Comparison of ENCODE assay signal across 8 cellular contexts in the genomic region with DNA sequence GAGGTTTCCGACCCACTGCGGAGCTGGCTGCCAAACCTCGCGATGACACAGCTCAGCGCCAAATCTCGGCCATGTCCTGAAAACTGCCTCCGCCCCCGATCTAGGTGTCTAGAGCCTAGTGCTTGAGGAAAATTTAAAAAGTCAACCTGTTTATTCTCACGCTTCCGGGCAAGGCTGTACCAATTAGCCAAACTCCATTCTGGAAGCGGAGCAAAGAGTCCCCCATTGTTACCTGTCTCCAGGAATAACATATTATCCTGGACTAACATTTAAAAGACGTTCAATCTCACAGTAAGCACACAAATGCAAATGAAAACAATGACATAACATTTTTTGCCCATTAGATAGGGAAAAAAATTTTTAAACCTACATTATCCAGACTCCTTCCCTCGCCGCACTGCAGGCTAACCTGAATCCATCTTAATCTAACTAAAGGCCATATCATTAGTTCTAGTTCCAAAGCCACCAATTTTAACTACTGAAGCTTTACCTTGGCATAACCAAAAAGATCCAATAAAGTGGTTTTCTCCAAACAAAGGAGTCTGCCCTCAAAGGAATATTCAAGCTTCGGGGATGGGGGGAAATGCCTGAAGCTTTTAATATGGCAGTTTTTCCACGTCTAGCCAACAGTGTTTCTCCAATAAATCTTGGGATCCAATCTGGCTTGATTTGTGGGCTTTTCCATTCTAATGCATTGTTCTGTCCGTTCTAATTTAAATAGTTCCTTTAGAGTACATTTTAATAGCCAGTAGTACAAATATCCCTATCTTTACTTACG. TPM values are rescaled to one million over a fixed set of nuclear protein-coding genes. Genes with fewer than 3 reads are reported as not detected.
DNase-seq lines count a peak whose midpoint lies in the region; ATAC-seq, FAIRE-seq and TF ChIP-seq lines count a peak whose summit lies in the region.

No MANE protein-coding gene starts in this region.

- H2BK12ac ChIP-seq in H1 (ENCODE audit: low read depth, low read length) = no peak overlapping the region

- TF ChIP-seq CTCF in 22Rv1 (IDR thresholded peaks at IDR 0.05) (no peak), OCI-LY3 (IDR thresholded peaks at IDR 0.05; ENCODE audit: low read depth, low read length) (no peak), H1 (IDR thresholded peaks at IDR 0.05; ENCODE audit: control extremely low read depth in 1 of 3, insufficient read depth in 1 of 3, low read depth in 1 of 3, low read length in 3 of 3) (no peak), osteoblast (IDR thresholded peaks at IDR 0.05; ENCODE audit: extremely low read depth, low read depth, low read length) (no peak)

- no peak overlapping the region for H4K8ac ChIP-seq in H1 (ENCODE audit: extremely low read depth, insufficient read depth, low read length)

- TF ChIP-seq EP300 in H1 (IDR thresholded peaks at IDR 0.05; ENCODE audit: borderline replicate concordance in 1 of 2, low read depth in 2 of 2, low read length in 2 of 2) = no peak

- no peak for TF ChIP-seq RAD21 in H1 (IDR thresholded peaks at IDR 0.05 in 1 of 2, conservative IDR thresholded peaks at IDR 0.05 in 1 of 2; ENCODE audit: low read depth in 2 of 2, low read length in 2 of 2)

- peak overlapping the region; percentile 88 for H3K4me3 ChIP-seq in OCI-LY3 (ENCODE audit: low read length)
- H3K4me3 ChIP-seq in H1 (ENCODE audit: extremely low read depth in 1 of 4, insufficient read depth in 2 of 4, low read depth in 3 of 4, low read length in 4 of 4) = peak overlapping the region; percentile 20 to 98 (median 80); a peak in 7 of 8 replicates
- H3K4me3 ChIP-seq in osteoblast (ENCODE audit: insufficient read depth, low read length) = peak overlapping the region; percentile 78

- no peak overlapping the region for H3K56ac ChIP-seq in H1 (replicated peaks; ENCODE audit: insufficient read length, low read depth, low read length)

- H3K27me3 ChIP-seq in OCI-LY3 (ENCODE audit: low read depth, low read length) = no peaks in the 10 kb centered on the region
- no peaks in the 10 kb centered on the region for H3K27me3 ChIP-seq in H1 (replicated peaks in 1 of 4; ENCODE audit: control insufficient read depth in 3 of 4, extremely low read depth in 1 of 4, insufficient read depth in 3 of 4, low read length in 3 of 4)
- no peaks in the 10 kb centered on the region for H3K27me3 ChIP-seq in osteoblast (ENCODE audit: insufficient read depth, low read length)

- H2BK20ac ChIP-seq in H1 (ENCODE audit: low read length) = no peak overlapping the region

- DNase-seq in H1 (ENCODE audit: low read depth in 1 of 2, low spot score in 2 of 2) (no peak), osteoblast (ENCODE audit: insufficient read length, low spot score, missing footprints) (no peak), NCI-H2081 treated with DMSO at 0.1 percent for 48 hours (lab: John Stamatoyannopoulos, UW) (no peak), middle frontal gyrus (ENCODE audit: extremely low spot score, low spot score) (no peak)

- H3K36me3 ChIP-seq in OCI-LY3 (replicated peaks; ENCODE audit: low read depth, low read length) (peaks cover 21% of the 10 kb centered on the region), H1 (ENCODE audit: control insufficient read depth in 2 of 4, insufficient read depth in 4 of 4, low read length in 3 of 4) (peaks cover 0 to 21% (median 0%) of the 10 kb centered on the region in 4 experiments; a peak in 2 of 8 replicates), osteoblast (ENCODE audit: insufficient read depth, low read length) (peaks cover 6% of the 10 kb centered on the region)

- H3K27ac ChIP-seq in 22Rv1 (peak overlapping the region; percentile 93), OCI-LY3 (ENCODE audit: low read length) (peak overlapping the region; percentile 84), H1 (ENCODE audit: low read depth, low read length) (peak overlapping the region; percentile 79), osteoblast (ENCODE audit: low read depth, low read length) (peak overlapping the region; percentile 66)

- H3K9me3 ChIP-seq in OCI-LY3 (ENCODE audit: insufficient read depth, low read length) (no peaks in the 10 kb centered on the region), H1 (ENCODE audit: insufficient read depth in 2 of 2, low read depth in 1 of 2, low read length in 1 of 2) (no peaks in the 10 kb centered on the region), osteoblast (ENCODE audit: low read depth, low read length) (no peaks in the 10 kb centered on the region)

- peaks cover 5% of the 10 kb centered on the region; the same call in 1 of the 2 replicates for H3K23me2 ChIP-seq in H1 (ENCODE audit: low read depth, low read length)

- H2AK5ac ChIP-seq in H1 (ENCODE audit: low read depth, low read length) = no peak overlapping the region

- no peak overlapping the region for H2BK15ac ChIP-seq in H1 (ENCODE audit: low read length)

- WGBS in H1 (ENCODE audit: extremely low coverage in 1 of 2, insufficient coverage in 1 of 2, insufficient read length in 1 of 2, insufficient replicate concordance in 2 of 2, low coverage in 1 of 2, low lambda C conversion rate in 2 of 2, missing lambda C conversion rate in 1 of 2), 2 experiments = 3% methylated on average over 10 of the region's 18 CpGs; no CpG with 5 or more reads in 1 of the 2 experiments

- no peak overlapping the region for H3K4ac ChIP-seq in H1 (replicated peaks; ENCODE audit: insufficient read length, low read depth, low read length)

- no peak overlapping the region for H2BK120ac ChIP-seq in H1 (replicated peaks; ENCODE audit: low read depth, low read length)

- no peak for TF ChIP-seq POLR2A in H1 (IDR thresholded peaks at IDR 0.05; ENCODE audit: control extremely low read depth in 1 of 2, low read depth in 2 of 2, low read length in 2 of 2)

- no peak overlapping the region for H4K91ac ChIP-seq in H1 (replicated peaks; ENCODE audit: insufficient read length, low read length)

- H2BK5ac ChIP-seq in H1 (ENCODE audit: low read depth, low read length) = no peak overlapping the region

- H3K4me2 ChIP-seq in OCI-LY3 (ENCODE audit: low read length) (peak overlapping the region; percentile 89), H1 (ENCODE audit: insufficient read depth in 1 of 2, low read depth in 2 of 2, low read length in 2 of 2) (peak overlapping the region; percentile 74 to 75), osteoblast (ENCODE audit: insufficient read depth, low read length) (peak overlapping the region; percentile 84)

- POLR2A ChIA-PET in H1 (lab: Charles Lee; ENCODE audit: partially characterized antibody) = interaction anchor here (0.8 to 5.1 kb wide), 17 partner anchors 10 to 636 kb away, joined by 3 to 45 read pairs (median 4); partner anchors contain the start of gene PHF8

- no peak overlapping the region for H4K5ac ChIP-seq in H1 (ENCODE audit: insufficient read length, low read depth, low read length)

- peak; percentile 97 for FAIRE-seq in H1 (lab: Jason Lieb, UNC)

- H2AFZ ChIP-seq in OCI-LY3 (ENCODE audit: low read depth, low read length) = 0 out of 2 replicates have a peak overlapping the region, but pooled peaks have one; percentile 36
- no peak overlapping the region for H2AFZ ChIP-seq in H1 (ENCODE audit: low read length)
- H2AFZ ChIP-seq in osteoblast (ENCODE audit: low read length) = peak overlapping the region; percentile 60

- CTCF ChIA-PET in H1 (lab: Charles Lee; ENCODE audit: partially characterized antibody) = no interaction called here

- H3K4me1 ChIP-seq in OCI-LY3 (ENCODE audit: low read length) (peaks cover 8% of the 10 kb centered on the region), H1 (replicated peaks in 1 of 4; ENCODE audit: control insufficient read depth in 3 of 4, insufficient read depth in 4 of 4, low read length in 3 of 4) (peaks cover 0 to 6% (median 0%) of the 10 kb centered on the region in 4 experiments; a peak in 1 of 7 replicates), osteoblast (ENCODE audit: insufficient read depth, low read length) (peaks cover 3% of the 10 kb centered on the region)

- H3K79me1 ChIP-seq in H1 (ENCODE audit: low read depth, low read length) = no peaks in the 10 kb centered on the region

- H4K20me1 ChIP-seq in OCI-LY3 (ENCODE audit: insufficient read depth, low read length) = peaks cover 28% of the 10 kb centered on the region
- H4K20me1 ChIP-seq in H1 (replicated peaks in 1 of 2; ENCODE audit: control insufficient read depth in 1 of 2, insufficient read depth in 2 of 2, low read length in 2 of 2) = peaks cover 0 to 4% of the 10 kb centered on the region in 2 experiments
- H4K20me1 ChIP-seq in osteoblast (ENCODE audit: insufficient read depth, low read length) = no peaks in the 10 kb centered on the region

- H3K9ac ChIP-seq in OCI-LY3 (ENCODE audit: low read length) = peak overlapping the region; percentile 91
- peak overlapping the region in 3 of 4 experiments; percentile 49 to 89 (median 69); a peak in 6 of 7 replicates for H3K9ac ChIP-seq in H1 (replicated peaks in 1 of 4; ENCODE audit: extremely low read depth in 1 of 4, low read depth in 3 of 4, low read length in 3 of 4)

- H3K18ac ChIP-seq in H1 (ENCODE audit: extremely low read depth, low read length) = no peak overlapping the region; the same call in 1 of the 2 replicates

- H3K23ac ChIP-seq in H1 (ENCODE audit: insufficient read length) = no peak overlapping the region

- no peak overlapping the region for H3K14ac ChIP-seq in H1 (ENCODE audit: insufficient read length)

- H3K79me2 ChIP-seq in OCI-LY3 (ENCODE audit: low read length) (peaks cover 60% of the 10 kb centered on the region), H1 (ENCODE audit: control insufficient read depth in 1 of 2, insufficient read depth in 2 of 2, low read length in 2 of 2) (peaks cover 19 to 53% of the 10 kb centered on the region in 2 experiments), osteoblast (ENCODE audit: insufficient read depth, low read length) (peaks cover 40% of the 10 kb centered on the region)

- peak; percentile 63 for ATAC-seq in GM18867 (IDR thresholded peaks at IDR 0.05; ENCODE audit: unreplicated experiment)
- ATAC-seq in GM21529 (IDR thresholded peaks at IDR 0.05; ENCODE audit: unreplicated experiment) = no peak

TF ChIP-seq in H1, 55 proteins besides CTCF, POLR2A, EP300 and RAD21 (continues in another document):
- no peak; the same call in 1 of the 2 replicates for TF ChIP-seq TBP (IDR thresholded peaks at IDR 0.05; ENCODE audit: low read depth, low read length)

RNA-seq across cellular contexts. Expression of gene HUWE1, which starts 1.9 kb away (rescaled TPM):
- total RNA-seq in H1 (2021; fragmentation: NEBNext Ultra II Directional; extraction: Animal tissue kit (Norgen Biotek cat#: 25700)) = 252 and 257 TPM in 2 replicates
- 106 and 114 TPM in 2 replicates for polyA plus RNA-seq in H1 (2011; rRNA removed)
- polyA plus RNA-seq in H1 (2011; cell fraction: cytosol; rRNA removed) = 83.4 TPM
- 246 TPM for polyA plus RNA-seq in H1 (2011; cell fraction: nucleus; rRNA removed)
- 140 to 161 TPM (median 151 TPM) in 4 replicates for polyA plus RNA-seq in H1 (2012, experiment 1 of 2)
- polyA plus RNA-seq in H1 (2012, experiment 2 of 2) = 15.3 TPM
- polyA plus RNA-seq in H1 (2013, experiment 1 of 2) = 66.9 TPM
- polyA plus RNA-seq in H1 (2013, experiment 2 of 2) = 55.4 TPM
- polyA minus RNA-seq in H1 (2011; rRNA and poly(A)+ RNA removed) = 667 and 860 TPM in 2 replicates
- polyA minus RNA-seq in H1 (2011; cell fraction: cytosol; rRNA and poly(A)+ RNA removed) = 207 TPM
- polyA minus RNA-seq in H1 (2011; cell fraction: nucleus; rRNA and poly(A)+ RNA removed) = 261 TPM
- 108 and 116 TPM in 2 replicates for total RNA-seq in osteoblast
